ENCODE assay signal across 24 cellular contexts in the genomic region with DNA sequence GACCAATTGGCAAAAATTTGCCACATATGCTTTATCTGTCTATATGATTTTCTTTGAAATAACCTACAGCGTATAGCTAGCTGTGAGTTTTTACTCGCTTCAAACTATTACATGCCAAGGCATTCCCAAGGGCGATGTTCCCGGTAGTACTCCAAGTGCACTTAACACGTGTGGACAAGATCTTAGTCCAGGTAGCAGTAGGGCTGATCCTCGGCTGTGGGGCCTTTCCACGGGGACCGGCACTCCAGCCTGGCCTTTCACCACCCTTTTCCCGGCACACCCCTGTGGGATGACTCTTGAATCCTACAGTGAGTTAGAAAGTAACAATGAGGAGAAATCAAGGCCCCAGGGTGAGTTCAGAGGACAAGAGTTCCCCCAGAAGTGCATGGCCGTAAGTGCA.
"Had no signal": no experiment of that assay in that cellular context is flagged by ENCODE, and none has a peak within 500 bp of the region (broad histone marks: within the 10 kb centered on the region; RNA-seq: fewer than 3 reads in every experiment).

No MANE protein-coding gene starts in this region.

- H3K4me2 ChIP-seq: hepatocyte had no signal

- H3K9me3 Mint-ChIP-seq: memory B cell; nephron; stimulated activated effector memory CD8-positive, alpha-beta T cell treated with anti-CD3 and anti-CD28 coated beads, Interleukin-12 subunit alpha, Interleukin-12 subunit beta, amount 100 ng/mL, for 72 hours had no signal

- H3K4me3 Mint-ChIP-seq: dendritic cell treated with granulocyte-macrophage colony-stimulating factor and Interleukin-4, amounts not matched to agents 40 ng/mL and 50 ng/mL, for 4 days; memory B cell; nephron; stimulated activated effector memory CD8-positive, alpha-beta T cell treated with anti-CD3 and anti-CD28 coated beads, Interleukin-12 subunit alpha, Interleukin-12 subunit beta, amount 100 ng/mL, for 72 hours had no signal

- H3K27ac Mint-ChIP-seq: dendritic cell treated with granulocyte-macrophage colony-stimulating factor and Interleukin-4, amounts not matched to agents 40 ng/mL and 50 ng/mL, for 4 days; memory B cell; nephron; stimulated activated effector memory CD8-positive, alpha-beta T cell treated with anti-CD3 and anti-CD28 coated beads, Interleukin-12 subunit alpha, Interleukin-12 subunit beta, amount 100 ng/mL, for 72 hours had no signal

- H3K9me3 ChIP-seq: colonic mucosa, esophagus muscularis mucosa, gastroesophageal sphincter, lower lobe of right lung, psoas muscle, sigmoid colon, stomach, thyroid gland had no signal

- DNase-seq: colonic mucosa; effector CD8-positive, alpha-beta T cell; foreskin keratinocyte; heart left ventricle; kidney; left ventricle myocardium superior; lower lobe of right lung; nucleus accumbens; psoas muscle; right cardiac atrium; sigmoid colon; stimulated activated CD4-positive, alpha-beta T cell treated with anti-CD3 and anti-CD28 coated beads, Interleukin-2, amount 100 ng/mL, for 24 hours; stimulated activated CD4-positive, alpha-beta T cell treated with anti-CD3 and anti-CD28 coated beads, Interleukin-4, amount 100 ng/mL, for 24 hours; stimulated activated naive CD4-positive, alpha-beta T cell treated with Interleukin-2 at 50 U/mL for 16 hours; stomach; thyroid gland; trophoblast cell had no signal

- H3K27me3 ChIP-seq: colonic mucosa, esophagus muscularis mucosa, foreskin keratinocyte, gastroesophageal sphincter, heart left ventricle, hepatocyte, sigmoid colon, stomach, thyroid gland had no signal

- H3K4me1 Mint-ChIP-seq: nephron; stimulated activated effector memory CD8-positive, alpha-beta T cell treated with anti-CD3 and anti-CD28 coated beads, Interleukin-12 subunit alpha, Interleukin-12 subunit beta, amount 100 ng/mL, for 72 hours had no signal

- H3K36me3 ChIP-seq: colonic mucosa, thyroid gland had no signal

- ATAC-seq: foreskin keratinocyte; gastroesophageal sphincter; heart left ventricle; left ventricle myocardium superior; psoas muscle; right cardiac atrium; stimulated activated effector memory CD8-positive, alpha-beta T cell treated with anti-CD3 and anti-CD28 coated beads, Interleukin-12 subunit alpha, Interleukin-12 subunit beta, amount 100 ng/mL, for 72 hours had no signal

- H3K27ac ChIP-seq: colonic mucosa, esophagus muscularis mucosa, foreskin keratinocyte, gastroesophageal sphincter, heart left ventricle, hepatocyte, lower lobe of right lung, psoas muscle, sigmoid colon, stomach, thyroid gland had no signal

- H3K4me1 ChIP-seq: colonic mucosa, foreskin keratinocyte, gastroesophageal sphincter, sigmoid colon had no signal

- H3K4me3 ChIP-seq: colonic mucosa, esophagus muscularis mucosa, gastroesophageal sphincter, heart left ventricle, hepatocyte, lower lobe of right lung, psoas muscle, sigmoid colon, stomach, thyroid gland had no signal

- H2AFZ ChIP-seq: hepatocyte had no signal

- H3K79me2 ChIP-seq: hepatocyte had no signal
